In genomic region chr16:75261590-75262078, GRCh38 we compare ENCODE assay signal across 18 cellular contexts. TPM values are rescaled to one million over a fixed set of nuclear protein-coding genes. Genes with fewer than 3 reads are reported as not detected.
DNase-seq lines count a peak whose midpoint lies in the region; ATAC-seq, FAIRE-seq and TF ChIP-seq lines count a peak whose summit lies in the region.
"Had no signal": no experiment of that assay in that cellular context is flagged by ENCODE, and none has a peak within 500 bp of the region (broad histone marks: within the 10 kb centered on the region; RNA-seq: fewer than 3 reads in every experiment).

No MANE protein-coding gene starts in this region.

- H2BK15ac ChIP-seq in H9 (ENCODE audit: low read depth, low read length), result no peak overlapping the region

- H2BK12ac ChIP-seq in H9 (ENCODE audit: insufficient read length, low read depth, low read length), result no peak overlapping the region

- H3K27me3 Mint-ChIP-seq in H9 (ENCODE audit: low read depth), result no peaks in the 10 kb centered on the region

- H3K36me3 ChIP-seq in kidney (ENCODE audit: control insufficient read depth in 1 of 2, insufficient read depth in 2 of 2, low read length in 2 of 2), result no peaks in the 10 kb centered on the region
- no peaks in the 10 kb centered on the region for H3K36me3 ChIP-seq in subcutaneous abdominal adipose tissue (ENCODE audit: control insufficient read depth in 5 of 5, insufficient read depth in 5 of 5, low read length in 5 of 5)
- H3K36me3 ChIP-seq: breast epithelium had no signal

- H3K4me1 ChIP-seq in H9 (ENCODE audit: insufficient read depth, low read length), result peaks cover 6% of the 10 kb centered on the region; the same call in 1 of the 2 replicates
- H3K4me1 ChIP-seq in kidney (ENCODE audit: control insufficient read depth in 1 of 2, insufficient read depth in 1 of 2, low read depth in 1 of 2, low read length in 2 of 2), result peaks cover 49 to 62% of the 10 kb centered on the region in 2 donors
- H3K4me1 ChIP-seq in subcutaneous abdominal adipose tissue (ENCODE audit: control insufficient read depth in 5 of 5, insufficient read depth in 5 of 5, low read length in 5 of 5), result peaks cover 15 to 80% (median 71%) of the 10 kb centered on the region in 5 donors

- peak overlapping the region in 1 of 2 donors; percentile 8 for H3K4me3 ChIP-seq in kidney (ENCODE audit: low read length in 2 of 2)
- H3K4me3 ChIP-seq in subcutaneous abdominal adipose tissue (ENCODE audit: low read depth in 1 of 5, low read length in 5 of 5), result no peak overlapping the region

- no peak overlapping the region; a peak in 1 of 5 replicates for H3K4me3 Mint-ChIP-seq in H9
- H3K4me3 Mint-ChIP-seq: activated CD4-positive, alpha-beta T cell treated with anti-CD3 and anti-CD28 coated beads for 36 hours had no signal

- no peak overlapping the region for H3K14ac ChIP-seq in H9 (ENCODE audit: insufficient read depth, low read length)

- TF ChIP-seq CTCF in H9 (conservative IDR thresholded peaks at IDR 0.05), result no peak
- no peak for TF ChIP-seq CTCF in kidney (IDR thresholded peaks at IDR 0.05; ENCODE audit: borderline replicate concordance, extremely low read depth, insufficient read depth)

- peaks cover 5 to 9% (median 6%) of the 10 kb centered on the region in 3 experiments; a peak in 5 of 7 replicates for H3K36me3 Mint-ChIP-seq in H9 (ENCODE audit: insufficient read depth in 1 of 3, low read depth in 3 of 3)

- DNase-seq in H9 (no peak), kidney (no peak), NCI-H446 (lab: John Stamatoyannopoulos, UW) (no peak), NCI-H82 treated with DMSO at 0.1 percent for 48 hours (lab: John Stamatoyannopoulos, UW; ENCODE audit: unreplicated experiment) (no peak)
- DNase-seq in stimulated activated CD4-positive, alpha-beta T cell treated with anti-CD3 and anti-CD28 coated beads, Interleukin-15, amount 100 ng/mL, for 24 hours, result no peak
- DNase-seq: activated CD8-positive, alpha-beta memory T cell treated with anti-CD3 and anti-CD28 coated beads, Interleukin-2, amount 50 U/mL, for 48 hours; activated naive CD4-positive, alpha-beta T cell treated with Interleukin-2 at 50 U/mL for 16 hours; GF-D8; Kasumi-1; stimulated activated naive CD4-positive, alpha-beta T cell treated with Interleukin-2 at 50 U/mL for 16 hours; T-helper 9 cell had no signal

- H3K9me3 ChIP-seq in H9 (ENCODE audit: control insufficient read depth, low read depth, low read length) (no peaks in the 10 kb centered on the region), kidney (ENCODE audit: control insufficient read depth in 1 of 2, low read length in 2 of 2) (no peaks in the 10 kb centered on the region), subcutaneous abdominal adipose tissue (ENCODE audit: control insufficient read depth in 5 of 5, low read length in 5 of 5) (no peaks in the 10 kb centered on the region)
- H3K9me3 ChIP-seq: breast epithelium had no signal

- H4K5ac ChIP-seq in H9 (ENCODE audit: insufficient read length, low read depth, low read length), result no peak overlapping the region

- no peak for FAIRE-seq in kidney (lab: Jason Lieb, UNC)
- FAIRE-seq: frontal cortex, small intestine had no signal

- H3K79me1 ChIP-seq in H9 (ENCODE audit: insufficient read depth, low read depth, low read length, poor library complexity, severe bottlenecking), result peaks cover 15% of the 10 kb centered on the region

- H3K4me2 ChIP-seq in H9 (ENCODE audit: insufficient read depth, insufficient read length, low read length), result no peak overlapping the region

- H2BK20ac ChIP-seq in H9 (ENCODE audit: low read depth, low read length, poor library complexity, severe bottlenecking), result no peak overlapping the region

- peak overlapping the region; percentile 32 to 96 (median 76); a peak in 5 of 7 replicates for H3K27ac Mint-ChIP-seq in H9
- H3K27ac Mint-ChIP-seq: activated CD4-positive, alpha-beta T cell treated with anti-CD3 and anti-CD28 coated beads for 36 hours had no signal

- H3K56ac ChIP-seq in H9 (ENCODE audit: insufficient read length, low read depth, low read length), result no peak overlapping the region

- H3K27ac ChIP-seq in H9 (ENCODE audit: insufficient read length, low read depth, low read length), result no peak overlapping the region
- peak overlapping the region; percentile 41 for H3K27ac ChIP-seq in angular gyrus (ENCODE audit: low read depth, low read length)
- H3K27ac ChIP-seq in kidney (ENCODE audit: low read depth in 2 of 2, low read length in 2 of 2), result peak overlapping the region; percentile 15 to 58
- peak overlapping the region; percentile 96 for H3K27ac ChIP-seq in subcutaneous abdominal adipose tissue (ENCODE audit: low read depth, low read length)

- no peak overlapping the region for H2BK5ac ChIP-seq in H9 (ENCODE audit: insufficient read length, low read length)

- no peak overlapping the region for H3K18ac ChIP-seq in H9 (ENCODE audit: insufficient read length, low read depth, low read length)

- no peak for ATAC-seq in GM18511 (IDR thresholded peaks at IDR 0.05; ENCODE audit: unreplicated experiment)
- ATAC-seq: activated CD4-positive, alpha-beta T cell treated with anti-CD3 and anti-CD28 coated beads for 36 hours had no signal

- WGBS in H9 (ENCODE audit: extremely low coverage, insufficient read length, low lambda C conversion rate), result no CpG with 5 or more reads among the region's 3 CpGs

- no peak overlapping the region for H2AK5ac ChIP-seq in H9 (ENCODE audit: insufficient read length, low read length)

- H4K20me1 ChIP-seq in H9 (ENCODE audit: control insufficient read depth, insufficient read depth, insufficient read length), result peaks cover 6% of the 10 kb centered on the region

- H4K8ac ChIP-seq in H9 (replicated peaks; ENCODE audit: insufficient read length, low read depth, low read length), result no peak overlapping the region

- H3K4me1 Mint-ChIP-seq in H9, result peaks cover 56 to 58% of the 10 kb centered on the region in 2 experiments

- no peak overlapping the region for H3K23ac ChIP-seq in H9 (ENCODE audit: insufficient read length, low read depth, low read length)

- H3K9ac ChIP-seq in H9 (ENCODE audit: extremely low read depth, insufficient read length, low read length), result no peak overlapping the region
- no peak overlapping the region for H3K9ac ChIP-seq in kidney (ENCODE audit: low read length in 2 of 2)
- peak overlapping the region in 1 of 5 donors; percentile 4 for H3K9ac ChIP-seq in subcutaneous abdominal adipose tissue (ENCODE audit: low read length in 5 of 5)

- H3K79me2 ChIP-seq in H9 (ENCODE audit: insufficient read depth, low read length), result peaks cover 34% of the 10 kb centered on the region; the same call in 1 of the 2 replicates

- no peak overlapping the region for H4K91ac ChIP-seq in H9 (ENCODE audit: insufficient read length, low read depth, low read length)

- no peaks in the 10 kb centered on the region for H3K27me3 ChIP-seq in H9 (ENCODE audit: insufficient read depth, low read length)
- H3K27me3 ChIP-seq in subcutaneous abdominal adipose tissue (ENCODE audit: control insufficient read depth in 5 of 5, insufficient read depth in 4 of 5, low read length in 5 of 5), result no peaks in the 10 kb centered on the region
- H3K27me3 ChIP-seq: breast epithelium had no signal

- peaks cover 13% of the 10 kb centered on the region for H3K23me2 ChIP-seq in H9 (ENCODE audit: insufficient read length, low read depth, low read length, poor library complexity, severe bottlenecking)

- H3T11ph ChIP-seq in H9 (ENCODE audit: low read length), result no peak overlapping the region

- no peak overlapping the region for H3K4ac ChIP-seq in H9 (ENCODE audit: low read depth, low read length)

- no peak overlapping the region for H2BK120ac ChIP-seq in H9 (ENCODE audit: low read depth, low read length, poor library complexity, severe bottlenecking)

- no peaks in the 10 kb centered on the region for H3K9me3 Mint-ChIP-seq in H9

- no peak overlapping the region for H2AFZ ChIP-seq in H9 (ENCODE audit: low read length)

- intact Hi-C loops in kidney (cut with DNase I), result no loop called here

RNA-seq across cellular contexts. Expression of gene BCAR1, which starts 10.2 kb away (rescaled TPM):
- total RNA-seq in H9 (2021) (97.1 and 102 TPM in 2 replicates), kidney (123 TPM)
- polyA plus RNA-seq in kidney (ENCODE audit: insufficient read depth, low read depth, low replicate concordance), result 69.1 TPM

RNA-seq across cellular contexts. Expression of gene CTRB1, which starts 42.8 kb away (rescaled TPM):
- total RNA-seq in H9 (2021), result not detected in 2 replicates
- total RNA-seq in kidney, result not detected
- polyA plus RNA-seq in kidney (ENCODE audit: insufficient read depth, low read depth, low replicate concordance), result not detected
- total RNA-seq: activated CD4-positive, alpha-beta T cell treated with anti-CD3 and anti-CD28 coated beads for 36 hours; breast epithelium; frontal cortex had no signal

RNA-seq across cellular contexts. Expression of gene CTRB2, which starts 54.7 kb away (rescaled TPM):
- total RNA-seq in H9 (2021) (not detected in 2 replicates), kidney (not detected)
- not detected for polyA plus RNA-seq in kidney (ENCODE audit: insufficient read depth, low read depth, low replicate concordance)
- total RNA-seq: activated CD4-positive, alpha-beta T cell treated with anti-CD3 and anti-CD28 coated beads for 36 hours; breast epithelium; frontal cortex had no signal
